ENCODE assay signal across 16 cellular contexts in genomic region chr10:99973190-99973589, GRCh38. TPM values are rescaled to one million over a fixed set of nuclear protein-coding genes. Genes with fewer than 3 reads are reported as not detected.
DNase-seq lines count a peak whose midpoint lies in the region; ATAC-seq, FAIRE-seq and TF ChIP-seq lines count a peak whose summit lies in the region.
"Had no signal": no experiment of that assay in that cellular context is flagged by ENCODE, and none has a peak within 500 bp of the region (broad histone marks: within the 10 kb centered on the region; RNA-seq: fewer than 3 reads in every experiment).

No MANE protein-coding gene starts in this region.

- H3K4me3 Mint-ChIP-seq in WTC11 (no peak overlapping the region), GM23338 (no peak overlapping the region)

- H3K9me3 ChIP-seq in A549 (no peaks in the 10 kb centered on the region), hepatocyte (ENCODE audit: low read depth) (no peaks in the 10 kb centered on the region), small intestine (ENCODE audit: control insufficient read depth, low read depth) (no peaks in the 10 kb centered on the region)
- H3K9me3 ChIP-seq: HAP-1, spleen had no signal

- peak; percentile 42 to 50; a peak in 4 of 5 replicates for TF ChIP-seq RAD21 in A549 (conservative IDR thresholded peaks at IDR 0.05 in 1 of 2, IDR thresholded peaks at IDR 0.05 in 1 of 2)

- H3K9me2 ChIP-seq in hepatocyte (replicated peaks; ENCODE audit: insufficient read depth) (no peaks in the 10 kb centered on the region), GM23338 (ENCODE audit: insufficient read depth) (no peaks in the 10 kb centered on the region)

- H4K20me1 ChIP-seq in hepatocyte (ENCODE audit: insufficient read depth, poor library complexity, severe bottlenecking) (no peaks in the 10 kb centered on the region), GM23338 (replicated peaks; ENCODE audit: insufficient read depth) (no peaks in the 10 kb centered on the region; the same call in 1 of the 2 replicates)

- FAIRE-seq in A549 (lab: Jason Lieb, UNC) (no peak), small intestine (lab: Jason Lieb, UNC) (no peak)
- FAIRE-seq: endothelial cell of umbilical vein had no signal

- 0 out of 2 replicates have a peak, but pooled peaks cover 3% of the 10 kb centered on the region for H3K9me3 Mint-ChIP-seq in WTC11
- H3K9me3 Mint-ChIP-seq in GM23338 = no peaks in the 10 kb centered on the region; the same call in 2 of the 3 replicates

- H3K27ac Mint-ChIP-seq in WTC11 = peak overlapping the region; percentile 64; the same call in 1 of the 2 replicates
- no peak overlapping the region for H3K27ac Mint-ChIP-seq in GM23338

- H3K27me3 Mint-ChIP-seq in WTC11 (ENCODE audit: low read depth) = no peaks in the 10 kb centered on the region
- no peaks in the 10 kb centered on the region for H3K27me3 Mint-ChIP-seq in GM23338 (ENCODE audit: insufficient read depth, low read depth, poor library complexity)

- H3K4me3 ChIP-seq in A549 = no peak overlapping the region
- H3K4me3 ChIP-seq in hepatocyte = no peak overlapping the region
- no peak overlapping the region for H3K4me3 ChIP-seq in small intestine (ENCODE audit: low read depth in 1 of 2, low read length in 2 of 2)
- H3K4me3 ChIP-seq in GM23338 = no peak overlapping the region
- H3K4me3 ChIP-seq: BLaER1 treated with 17β-estradiol and CSF1 and Interleukin-3, amounts not matched to agents 10 nM and 100 nM; HAP-1; spleen had no signal

- ATAC-seq in A549 = no peak
- no peak for ATAC-seq in WTC11
- no peak for ATAC-seq in GM23338
- ATAC-seq in HG03025 (IDR thresholded peaks at IDR 0.05; ENCODE audit: low FRiP score, unreplicated experiment) = no peak

- DNase-seq in A549 (ENCODE audit: low read depth in 1 of 2, low spot score in 1 of 2) (no peak), WTC11 (ENCODE audit: low spot score) (no peak), hepatocyte (ENCODE audit: low spot score) (no peak), small intestine (no peak), GM23338 (ENCODE audit: low spot score) (no peak), C1 segment of cervical spinal cord (lab: John Stamatoyannopoulos, UW) (no peak)
- DNase-seq: KBM-7, NCI-H2107, RPMI8226, spleen, trophoblast cell had no signal

- no peaks in the 10 kb centered on the region for H3K36me3 ChIP-seq in hepatocyte (replicated peaks; ENCODE audit: insufficient read depth, low read depth)
- peaks cover 2 to 3% of the 10 kb centered on the region in 2 donors for H3K36me3 ChIP-seq in small intestine (ENCODE audit: control insufficient read depth in 2 of 2, insufficient read depth in 2 of 2, low read length in 2 of 2)
- no peaks in the 10 kb centered on the region; the same call in 1 of the 2 replicates for H3K36me3 ChIP-seq in GM23338 (ENCODE audit: insufficient read depth)

- H3K27ac ChIP-seq in A549 (peak overlapping the region in 1 of 2 experiments; percentile 51; a peak in 3 of 6 replicates), hepatocyte (no peak overlapping the region), small intestine (ENCODE audit: low read depth in 1 of 2, low read length in 1 of 2) (no peak overlapping the region), GM23338 (ENCODE audit: low read depth) (no peak overlapping the region)
- H3K27ac ChIP-seq: BLaER1 treated with 17β-estradiol and CSF1 and Interleukin-3, amounts not matched to agents 10 nM and 100 nM; spleen had no signal

- H3K79me2 ChIP-seq in hepatocyte (peaks cover 67% of the 10 kb centered on the region), GM23338 (replicated peaks; ENCODE audit: insufficient read depth) (no peaks in the 10 kb centered on the region)

- H3K27me3 ChIP-seq in hepatocyte (no peaks in the 10 kb centered on the region), small intestine (ENCODE audit: control insufficient read depth in 2 of 2, insufficient read depth in 2 of 2, low read length in 2 of 2) (no peaks in the 10 kb centered on the region), GM23338 (ENCODE audit: insufficient read depth) (no peaks in the 10 kb centered on the region)
- H3K27me3 ChIP-seq: BLaER1 treated with 17β-estradiol and CSF1 and Interleukin-3, amounts not matched to agents 10 nM and 100 nM; spleen had no signal

- 69% methylated on average over 2 of the region's 2 CpGs for WGBS in A549 (ENCODE audit: missing lambda C conversion rate)
- 97% methylated on average over 2 of the region's 2 CpGs for WGBS in hepatocyte (ENCODE audit: low lambda C conversion rate, missing lambda C conversion rate)
- 84 to 92% (median 92%) methylated on average over 2 of the region's 2 CpGs for WGBS in small intestine, 3 donors

- H3K4me1 Mint-ChIP-seq in WTC11 = peaks cover 5% of the 10 kb centered on the region
- H3K4me1 Mint-ChIP-seq in GM23338 = peaks cover 5% of the 10 kb centered on the region; the same call in 2 of the 3 replicates

- H2AFZ ChIP-seq in hepatocyte (no peak overlapping the region), GM23338 (no peak overlapping the region)

- no peak for TF ChIP-seq POLR2A in A549 (IDR thresholded peaks at IDR 0.05; ENCODE audit: low read length)

- peak; percentile 51; the same call in 2 of the 3 replicates for TF ChIP-seq CTCF in A549 (IDR thresholded peaks at IDR 0.05)
- 0 out of 3 replicates have a peak, but pooled peaks have one; percentile 5 for TF ChIP-seq CTCF in GM12872 (IDR thresholded peaks at IDR 0.05; ENCODE audit: insufficient read depth, low read depth, low read length)
- TF ChIP-seq CTCF in WTC11 (IDR thresholded peaks at IDR 0.05) = no peak
- TF ChIP-seq CTCF in hepatocyte (IDR thresholded peaks at IDR 0.05; ENCODE audit: poor library complexity) = peak; percentile 58
- TF ChIP-seq CTCF in GM23338 (conservative IDR thresholded peaks at IDR 0.05; ENCODE audit: low read depth in 2 of 2) = peak in 1 of 2 experiments; percentile 38; a peak in 3 of 4 replicates

- peaks cover 8% of the 10 kb centered on the region for H3K36me3 Mint-ChIP-seq in WTC11
- H3K36me3 Mint-ChIP-seq in GM23338 (ENCODE audit: low read depth) = peaks cover 14% of the 10 kb centered on the region

- CTCF ChIA-PET in A549 (lab: Yijun Ruan, JAX) = no interaction called here
- CTCF ChIA-PET in WTC11 (lab: Charles Lee) = no interaction called here

- H3F3A ChIP-seq in GM23338 (replicated peaks; ENCODE audit: low read depth) = no peaks in the 10 kb centered on the region

- TF ChIP-seq EP300 in A549 (IDR thresholded peaks at IDR 0.05) = no peak

- POLR2A ChIA-PET in A549 (lab: Yijun Ruan, JAX) (no interaction called here), WTC11 (lab: Charles Lee) (no interaction called here)

- peaks cover 41% of the 10 kb centered on the region for H3K4me1 ChIP-seq in A549
- peaks cover 19% of the 10 kb centered on the region for H3K4me1 ChIP-seq in hepatocyte (ENCODE audit: insufficient read depth)
- H3K4me1 ChIP-seq in small intestine (ENCODE audit: control insufficient read depth in 2 of 2, insufficient read depth in 1 of 2, low read depth in 1 of 2, low read length in 1 of 2) = peaks cover 4 to 6% of the 10 kb centered on the region in 2 donors
- H3K4me1 ChIP-seq in GM23338 (ENCODE audit: insufficient read depth) = no peaks in the 10 kb centered on the region

- H3K4me2 ChIP-seq in A549 (no peak overlapping the region), hepatocyte (no peak overlapping the region), GM23338 (no peak overlapping the region)
- H3K4me2 ChIP-seq: BLaER1 treated with 17β-estradiol and CSF1 and Interleukin-3, amounts not matched to agents 10 nM and 100 nM had no signal

TF ChIP-seq in A549, 52 proteins besides CTCF, POLR2A, EP300 and RAD21:
- peak; percentile 40; the same call in 1 of the 3 replicates for TF ChIP-seq SMC3 (IDR thresholded peaks at IDR 0.05)
- no peak for TF ChIP-seq ESRRA (IDR thresholded peaks at IDR 0.05; ENCODE audit: borderline replicate concordance, low read length)
- TF ChIP-seq FOXS1 (CRISPR knock-in tag; IDR thresholded peaks at IDR 0.05) = no peak
- no peak for TF ChIP-seq TP53 (CRISPR knock-in tag; IDR thresholded peaks at IDR 0.05)
- no peak for TF ChIP-seq BHLHE40 (IDR thresholded peaks at IDR 0.05; ENCODE audit: low read depth, low read length)
- TF ChIP-seq SREBF2 (IDR thresholded peaks at IDR 0.05) = no peak
- TF ChIP-seq TFCP2L1 (CRISPR knock-in tag; IDR thresholded peaks at IDR 0.05) = no peak

TF ChIP-seq in WTC11, 78 proteins besides CTCF, POLR2A, EP300 and RAD21:
- TF ChIP-seq TEAD1 (CRISPR knock-in tag; IDR thresholded peaks at IDR 0.05) (no peak), ZNF138 (CRISPR knock-in tag; conservative IDR thresholded peaks at IDR 0.05) (no peak), GTF2I (CRISPR knock-in tag; conservative IDR thresholded peaks at IDR 0.05) (no peak), SOX15 (CRISPR knock-in tag; IDR thresholded peaks at IDR 0.05) (no peak), GABPB1 (CRISPR knock-in tag; IDR thresholded peaks at IDR 0.05) (no peak), ZNF121 (CRISPR knock-in tag; IDR thresholded peaks at IDR 0.05) (no peak)

TF ChIP-seq in GM23338, 12 proteins besides CTCF, POLR2A, EP300 and RAD21 (continues in another document):
- TF ChIP-seq JUNB (IDR thresholded peaks at IDR 0.05; ENCODE audit: unreplicated experiment) (no peak), CREB1 (CRISPR knock-in tag; IDR thresholded peaks at IDR 0.05; ENCODE audit: low read depth) (no peak)

RNA-seq across cellular contexts. Expression of gene DNMBP, which starts 36.6 kb away (rescaled TPM):
- polyA plus RNA-seq in A549 (2011; rRNA removed) (20.3 and 24.3 TPM in 2 replicates), A549 (2017; fragmentation: RNase III; extraction: RNeasy Plus Mini Kit Qiagen cat#74134 plus additional on column Dnase treatment) (12.6 to 15.3 TPM (median 13.7 TPM) in 3 replicates), hepatocyte (11.6 and 13.9 TPM in 2 replicates), small intestine (10 to 100 TPM; 18.4 to 34.2 (median 21.8) TPM), GM23338 (2016; fragmentation: Nextera tagmentation; extraction: Ambion mirVana) (13.4 and 13.5 TPM in 2 replicates)
- polyA plus RNA-seq in A549 (2012; cell fraction: cytosol; rRNA removed) = 9.9 and 11.3 TPM in 2 replicates
- 19.1 and 24.9 TPM in 2 replicates for polyA plus RNA-seq in A549 (2012; cell fraction: nucleus; rRNA removed)
- polyA minus RNA-seq in A549 (2011; rRNA and poly(A)+ RNA removed) = 20.1 and 20.4 TPM in 2 replicates
- total RNA-seq in WTC11 (2021) (19.7 to 25.3 TPM (median 22.2 TPM) in 3 replicates), hepatocyte (16.5 and 18.2 TPM in 2 replicates)
- total RNA-seq in GM23338 (2014; rRNA removed; shearing (Covaris generic)) = 25.7 and 31.2 TPM in 2 replicates

Comparison
In these comparisons a context has a peak if more than half of its experiments do, and no peak if none do; other contexts are left out.
1. Of the 8 proteins assayed by ChIP-seq in both WTC11 and A549: peak only in WTC11: none; only in A549: CTCF; in both: none; in neither: 7.